ENCODE assay signal across 11 cellular contexts in genomic region chr3:39361252-39361927, GRCh38. TPM values are rescaled to one million over a fixed set of nuclear protein-coding genes. Genes with fewer than 3 reads are reported as not detected.
DNase-seq lines count a peak whose midpoint lies in the region; ATAC-seq and TF ChIP-seq lines count a peak whose summit lies in the region.
"Had no signal": no experiment of that assay in that cellular context is flagged by ENCODE, and none has a peak within 500 bp of the region (broad histone marks: within the 10 kb centered on the region; RNA-seq: fewer than 3 reads in every experiment).

No MANE protein-coding gene starts in this region.

- H3K4me1 ChIP-seq in PC-9 (replicated peaks; ENCODE audit: insufficient read depth), result no peaks in the 10 kb centered on the region
- H3K4me1 ChIP-seq: left lung had no signal

- H3K27ac ChIP-seq in PC-9, result no peak overlapping the region
- H3K27ac ChIP-seq: left lung, VCaP had no signal

- H4K20me1 ChIP-seq in PC-9 (ENCODE audit: insufficient read depth), result no peaks in the 10 kb centered on the region

- ATAC-seq in GM19023 (IDR thresholded peaks at IDR 0.05; ENCODE audit: unreplicated experiment) (peak; percentile 84), HG03571 (IDR thresholded peaks at IDR 0.05; ENCODE audit: unreplicated experiment) (peak; percentile 62), HG03469 (IDR thresholded peaks at IDR 0.05; ENCODE audit: unreplicated experiment) (no peak)
- peak; percentile 91 to 94 for ATAC-seq in activated T-cell treated with anti-CD3 and anti-CD28 coated beads, Interleukin-2, amount 50 U/mL, for 4 hours

- peaks cover 5% of the 10 kb centered on the region for H3K9me3 Mint-ChIP-seq in activated T-cell treated with anti-CD3 and anti-CD28 coated beads, Interleukin-2, amount 50 U/mL, for 4 hours

- H3K4me3 Mint-ChIP-seq in activated T-cell treated with anti-CD3 and anti-CD28 coated beads, Interleukin-2, amount 50 U/mL, for 4 hours, result peak overlapping the region; percentile 29

- CTCF ChIA-PET in PC-9 (lab: Charles Lee), result no interaction called here

- no peaks in the 10 kb centered on the region for H3K9me2 ChIP-seq in PC-9 (ENCODE audit: insufficient read depth)

- in situ Hi-C loops in ACHN (cut with HindIII; ENCODE audit: low pct_ligation_motif_present, low pct_unique_long_range_greater_than_20kb, low sequenced_read_pairs), result no loop called here

- intact Hi-C loops in PC-9 (cut with micrococcal nuclease; ENCODE audit: unreplicated experiment), result no loop called here

- peaks cover 54% of the 10 kb centered on the region for H3K4me1 Mint-ChIP-seq in activated T-cell treated with anti-CD3 and anti-CD28 coated beads, Interleukin-2, amount 50 U/mL, for 4 hours (ENCODE audit: low read depth)

- H3F3A ChIP-seq in PC-9 (ENCODE audit: insufficient read depth, low read depth), result no peaks in the 10 kb centered on the region

- H3K4me2 ChIP-seq in PC-9, result no peak overlapping the region

- no peak overlapping the region for H2AFZ ChIP-seq in PC-9

- H3K4me3 ChIP-seq in PC-9, result no peak overlapping the region
- H3K4me3 ChIP-seq: left lung, skin epidermis had no signal

- BruUV-seq in PC-9 (replicated peaks; lab: Mats Ljungman, UMichigan), result no TSS peak

- POLR2A ChIA-PET in PC-9 (lab: Charles Lee; ENCODE audit: unreplicated experiment), result no interaction called here

- H3K27me3 ChIP-seq in PC-9 (ENCODE audit: insufficient read depth, low read depth), result peaks cover 3% of the 10 kb centered on the region
- H3K27me3 ChIP-seq: left lung had no signal

- H3K79me2 ChIP-seq in PC-9 (ENCODE audit: low read depth), result no peaks in the 10 kb centered on the region

- no peaks in the 10 kb centered on the region for H3K27me3 Mint-ChIP-seq in activated T-cell treated with anti-CD3 and anti-CD28 coated beads, Interleukin-2, amount 50 U/mL, for 4 hours (ENCODE audit: low read depth)

- TF ChIP-seq CTCF in PC-9 (conservative IDR thresholded peaks at IDR 0.05), result no peak

- H3K36me3 Mint-ChIP-seq in activated T-cell treated with anti-CD3 and anti-CD28 coated beads, Interleukin-2, amount 50 U/mL, for 4 hours (ENCODE audit: insufficient read depth), result no peaks in the 10 kb centered on the region

- DNase-seq in activated T-cell treated with anti-CD3 and anti-CD28 coated beads, Interleukin-2, amount 50 U/mL, for 4 hours, result peak; percentile 14
- peak; percentile 9 for DNase-seq in stimulated activated CD8-positive, alpha-beta memory T cell treated with anti-CD3 and anti-CD28 coated beads, Interleukin-12 subunit alpha, Interleukin-12 subunit beta, amount 100 ng/mL, for 24 hours (ENCODE audit: extremely low read depth)
- no peak for DNase-seq in NCI-H2196 (lab: John Stamatoyannopoulos, UW; ENCODE audit: unreplicated experiment)
- no peak for DNase-seq in ACHN
- no peak for DNase-seq in PC-9
- DNase-seq: left lung had no signal

- H3K9me3 ChIP-seq in PC-9 (ENCODE audit: insufficient read depth, low read depth), result no peaks in the 10 kb centered on the region
- H3K9me3 ChIP-seq: left lung had no signal

- H3K36me3 ChIP-seq in PC-9 (ENCODE audit: low read depth), result no peaks in the 10 kb centered on the region
- H3K36me3 ChIP-seq: left lung had no signal

RNA-seq across cellular contexts. Expression of gene SLC25A38, which starts 21.8 kb away (rescaled TPM):
- total RNA-seq in activated T-cell treated with anti-CD3 and anti-CD28 coated beads, Interleukin-2, amount 50 U/mL, for 4 hours, result 10 to 100 TPM; 64.7 to 69.1 (median 65.3) TPM
- 22.0 and 25.6 TPM in 2 replicates for total RNA-seq in PC-9 (2021)

RNA-seq across cellular contexts. Expression of gene CCR8, which starts 31.9 kb away (rescaled TPM):
- total RNA-seq in activated T-cell treated with anti-CD3 and anti-CD28 coated beads, Interleukin-2, amount 50 U/mL, for 4 hours, result 1 to 10 TPM in 1 of 3 donors, under 1 TPM in 2; 0.40 to 1.4 (median 0.87) TPM
- total RNA-seq in PC-9 (2021), result not detected in 2 replicates

RNA-seq across cellular contexts. Expression of gene RPSA, which starts 45.1 kb away (rescaled TPM):
- total RNA-seq in activated T-cell treated with anti-CD3 and anti-CD28 coated beads, Interleukin-2, amount 50 U/mL, for 4 hours, result 1,000 to 10,000 TPM; 2,416 to 2,801 (median 2,677) TPM
- 1,544 and 1,775 TPM in 2 replicates for total RNA-seq in PC-9 (2021)

Comparison
In these comparisons a context has a peak if more than half of its experiments do, and no peak if none do; other contexts are left out.
1. DNase-seq: peak in activated T-cell treated with anti-CD3 and anti-CD28 coated beads, Interleukin-2, amount 50 U/mL, for 4 hours (single experiment) and stimulated activated CD8-positive, alpha-beta memory T cell treated with anti-CD3 and anti-CD28 coated beads, Interleukin-12 subunit alpha, Interleukin-12 subunit beta, amount 100 ng/mL, for 24 hours (single experiment); none in NCI-H2196 (single experiment), ACHN (single experiment) and PC-9 (0 of 2).